Comparison of ENCODE assay signal across 8 cellular contexts in genomic region chr15:89749951-89750559, GRCh38. TPM values are rescaled to one million over a fixed set of nuclear protein-coding genes. Genes with fewer than 3 reads are reported as not detected.
DNase-seq lines count a peak whose midpoint lies in the region; ATAC-seq and FAIRE-seq lines count a peak whose summit lies in the region.

No MANE protein-coding gene starts in this region.

- H3K27ac ChIP-seq in right cardiac atrium (ENCODE audit: low read length), result no peak overlapping the region
- H3K27ac ChIP-seq in small intestine (ENCODE audit: low read depth in 1 of 2, low read length in 1 of 2), result no peak overlapping the region

- peak overlapping the region; percentile 77 for H3K4me3 Mint-ChIP-seq in activated T-cell treated with anti-CD3 and anti-CD28 coated beads, Interleukin-2, amount 50 U/mL, for 24 hours

- DNase-seq in NCI-H1417 (lab: John Stamatoyannopoulos, UW) (peak; percentile 18 to 84 (median 79)), NCI-H1417 treated with DMSO at 0.1 percent for 48 hours (lab: John Stamatoyannopoulos, UW) (no peak), right cardiac atrium (peak in 1 of 3 donors; percentile 51), small intestine (peak; percentile 19), frontal cortex (ENCODE audit: low spot score in 2 of 2) (no peak), medulla oblongata (ENCODE audit: extremely low spot score) (no peak)
- no peak for DNase-seq in activated T-cell treated with anti-CD3 and anti-CD28 coated beads, Interleukin-2, amount 50 U/mL, for 24 hours

- H3K27me3 ChIP-seq in right cardiac atrium (ENCODE audit: control insufficient read depth, insufficient read depth) (no peaks in the 10 kb centered on the region), small intestine (ENCODE audit: control insufficient read depth in 2 of 2, insufficient read depth in 2 of 2, low read length in 2 of 2) (no peaks in the 10 kb centered on the region)

- no peaks in the 10 kb centered on the region for H3K36me3 ChIP-seq in small intestine (ENCODE audit: control insufficient read depth in 2 of 2, insufficient read depth in 2 of 2, low read length in 2 of 2)

- H3K4me3 ChIP-seq in right cardiac atrium (ENCODE audit: low read length) (peak overlapping the region; percentile 26), small intestine (ENCODE audit: low read depth in 1 of 2, low read length in 2 of 2) (peak overlapping the region; percentile 19 to 62)

- H3K9me3 Mint-ChIP-seq in activated T-cell treated with anti-CD3 and anti-CD28 coated beads, Interleukin-2, amount 50 U/mL, for 24 hours, result no peaks in the 10 kb centered on the region

- no peak overlapping the region for H3K27ac Mint-ChIP-seq in activated T-cell treated with anti-CD3 and anti-CD28 coated beads, Interleukin-2, amount 50 U/mL, for 24 hours

- 4% methylated on average over 41 of the region's 41 CpGs for WGBS in right cardiac atrium
- 2 to 10% (median 7%) methylated on average over 27 to 41 of the region's 41 CpGs for WGBS in small intestine, 3 donors

- FAIRE-seq in small intestine (lab: Jason Lieb, UNC), result no peak
- FAIRE-seq in frontal cortex (lab: Jason Lieb, UNC), result no peak

- intact Hi-C loops in right cardiac atrium (cut with DNase I), result no loop called here

- H3K36me3 Mint-ChIP-seq in activated T-cell treated with anti-CD3 and anti-CD28 coated beads, Interleukin-2, amount 50 U/mL, for 24 hours (ENCODE audit: low read depth), result no peaks in the 10 kb centered on the region

- H3K4me1 Mint-ChIP-seq in activated T-cell treated with anti-CD3 and anti-CD28 coated beads, Interleukin-2, amount 50 U/mL, for 24 hours (ENCODE audit: low read depth), result peaks cover 7% of the 10 kb centered on the region

- peaks cover 15% of the 10 kb centered on the region for H3K27me3 Mint-ChIP-seq in activated T-cell treated with anti-CD3 and anti-CD28 coated beads, Interleukin-2, amount 50 U/mL, for 24 hours

- no peaks in the 10 kb centered on the region for H3K9me3 ChIP-seq in right cardiac atrium (ENCODE audit: control insufficient read depth, low read length)
- no peaks in the 10 kb centered on the region for H3K9me3 ChIP-seq in small intestine (ENCODE audit: control insufficient read depth, low read depth)

- ATAC-seq in HG03066 (IDR thresholded peaks at IDR 0.05; ENCODE audit: low read depth, unreplicated experiment) (peak; percentile 13), right cardiac atrium (peak; percentile 17)

- H3K4me1 ChIP-seq in right cardiac atrium (ENCODE audit: control insufficient read depth, insufficient read depth, low read length) (no peaks in the 10 kb centered on the region), small intestine (ENCODE audit: control insufficient read depth in 2 of 2, insufficient read depth in 1 of 2, low read depth in 1 of 2, low read length in 1 of 2) (no peaks in the 10 kb centered on the region)

RNA-seq across cellular contexts. Expression of gene MESP1, which starts 1.0 kb away (rescaled TPM):
- total RNA-seq in right cardiac atrium (1 to 10 TPM; 3.4 to 8.3 (median 7.7) TPM), frontal cortex (2.0 TPM)
- polyA plus RNA-seq in right cardiac atrium (5.7 TPM), small intestine (1 to 10 TPM in 1 of 3 donors, under 1 TPM in 1, not detected in 1; 0.97 to 1.1 TPM)

RNA-seq across cellular contexts. Expression of gene MESP2, which starts 26.1 kb away (rescaled TPM):
- total RNA-seq in right cardiac atrium (under 1 TPM in 3 of 4 donors, not detected in 1; 0.29 to 0.34 (median 0.29) TPM), frontal cortex (not detected)
- polyA plus RNA-seq in right cardiac atrium (0.61 TPM), small intestine (under 1 TPM in 1 of 3 donors, not detected in 2; 0.39 TPM)

RNA-seq across cellular contexts. Expression of gene WDR93, which starts 59.4 kb away (rescaled TPM):
- not detected for total RNA-seq in right cardiac atrium
- polyA plus RNA-seq in right cardiac atrium, result 0.05 TPM
- polyA plus RNA-seq in small intestine, result under 1 TPM in 1 of 3 donors, not detected in 2; 0.09 TPM
- 0.41 TPM for total RNA-seq in frontal cortex

RNA-seq across cellular contexts. Expression of gene PEX11A, which starts 59.5 kb away (rescaled TPM):
- total RNA-seq in right cardiac atrium, result 10 to 100 TPM in 1 of 4 donors, 1 to 10 TPM in 3; 8.8 to 10.3 (median 9.3) TPM
- polyA plus RNA-seq in right cardiac atrium, result 8.8 TPM
- polyA plus RNA-seq in small intestine, result 10 to 100 TPM; 10.5 to 19.2 (median 16.8) TPM
- total RNA-seq in frontal cortex, result 12.6 TPM

Comparison
In these comparisons a context has a peak if more than half of its experiments do, and no peak if none do; other contexts are left out.
1. DNase-seq: peak in NCI-H1417 (3 of 3) and small intestine (single experiment); none in NCI-H1417 treated with DMSO at 0.1 percent for 48 hours (single experiment), activated T-cell treated with anti-CD3 and anti-CD28 coated beads, Interleukin-2, amount 50 U/mL, for 24 hours (single experiment), frontal cortex (0 of 2) and medulla oblongata (single experiment).